Comparison of ENCODE assay signal across 2 cellular contexts in genomic region chr2:29526587-29527586, GRCh38.
TF ChIP-seq lines count a peak whose summit lies in the region.

No MANE protein-coding gene starts in this region.

TF ChIP-seq in liver, 16 proteins besides CTCF, POLR2A, EP300 and RAD21 (continued from another document):
- TF ChIP-seq, protein P1, sequence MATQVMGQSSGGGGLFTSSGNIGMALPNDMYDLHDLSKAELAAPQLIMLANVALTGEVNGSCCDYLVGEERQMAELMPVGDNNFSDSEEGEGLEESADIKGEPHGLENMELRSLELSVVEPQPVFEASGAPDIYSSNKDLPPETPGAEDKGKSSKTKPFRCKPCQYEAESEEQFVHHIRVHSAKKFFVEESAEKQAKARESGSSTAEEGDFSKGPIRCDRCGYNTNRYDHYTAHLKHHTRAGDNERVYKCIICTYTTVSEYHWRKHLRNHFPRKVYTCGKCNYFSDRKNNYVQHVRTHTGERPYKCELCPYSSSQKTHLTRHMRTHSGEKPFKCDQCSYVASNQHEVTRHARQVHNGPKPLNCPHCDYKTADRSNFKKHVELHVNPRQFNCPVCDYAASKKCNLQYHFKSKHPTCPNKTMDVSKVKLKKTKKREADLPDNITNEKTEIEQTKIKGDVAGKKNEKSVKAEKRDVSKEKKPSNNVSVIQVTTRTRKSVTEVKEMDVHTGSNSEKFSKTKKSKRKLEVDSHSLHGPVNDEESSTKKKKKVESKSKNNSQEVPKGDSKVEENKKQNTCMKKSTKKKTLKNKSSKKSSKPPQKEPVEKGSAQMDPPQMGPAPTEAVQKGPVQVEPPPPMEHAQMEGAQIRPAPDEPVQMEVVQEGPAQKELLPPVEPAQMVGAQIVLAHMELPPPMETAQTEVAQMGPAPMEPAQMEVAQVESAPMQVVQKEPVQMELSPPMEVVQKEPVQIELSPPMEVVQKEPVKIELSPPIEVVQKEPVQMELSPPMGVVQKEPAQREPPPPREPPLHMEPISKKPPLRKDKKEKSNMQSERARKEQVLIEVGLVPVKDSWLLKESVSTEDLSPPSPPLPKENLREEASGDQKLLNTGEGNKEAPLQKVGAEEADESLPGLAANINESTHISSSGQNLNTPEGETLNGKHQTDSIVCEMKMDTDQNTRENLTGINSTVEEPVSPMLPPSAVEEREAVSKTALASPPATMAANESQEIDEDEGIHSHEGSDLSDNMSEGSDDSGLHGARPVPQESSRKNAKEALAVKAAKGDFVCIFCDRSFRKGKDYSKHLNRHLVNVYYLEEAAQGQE (IDR thresholded peaks at IDR 0.05): no peak
- TF ChIP-seq, protein P2, sequence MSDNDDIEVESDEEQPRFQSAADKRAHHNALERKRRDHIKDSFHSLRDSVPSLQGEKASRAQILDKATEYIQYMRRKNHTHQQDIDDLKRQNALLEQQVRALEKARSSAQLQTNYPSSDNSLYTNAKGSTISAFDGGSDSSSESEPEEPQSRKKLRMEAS (IDR thresholded peaks at IDR 0.05): no peak
- no peak for TF ChIP-seq TAF1 (conservative IDR thresholded peaks at IDR 0.05)
- TF ChIP-seq, protein P3, sequence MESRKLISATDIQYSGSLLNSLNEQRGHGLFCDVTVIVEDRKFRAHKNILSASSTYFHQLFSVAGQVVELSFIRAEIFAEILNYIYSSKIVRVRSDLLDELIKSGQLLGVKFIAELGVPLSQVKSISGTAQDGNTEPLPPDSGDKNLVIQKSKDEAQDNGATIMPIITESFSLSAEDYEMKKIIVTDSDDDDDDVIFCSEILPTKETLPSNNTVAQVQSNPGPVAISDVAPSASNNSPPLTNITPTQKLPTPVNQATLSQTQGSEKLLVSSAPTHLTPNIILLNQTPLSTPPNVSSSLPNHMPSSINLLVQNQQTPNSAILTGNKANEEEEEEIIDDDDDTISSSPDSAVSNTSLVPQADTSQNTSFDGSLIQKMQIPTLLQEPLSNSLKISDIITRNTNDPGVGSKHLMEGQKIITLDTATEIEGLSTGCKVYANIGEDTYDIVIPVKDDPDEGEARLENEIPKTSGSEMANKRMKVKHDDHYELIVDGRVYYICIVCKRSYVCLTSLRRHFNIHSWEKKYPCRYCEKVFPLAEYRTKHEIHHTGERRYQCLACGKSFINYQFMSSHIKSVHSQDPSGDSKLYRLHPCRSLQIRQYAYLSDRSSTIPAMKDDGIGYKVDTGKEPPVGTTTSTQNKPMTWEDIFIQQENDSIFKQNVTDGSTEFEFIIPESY (IDR thresholded peaks at IDR 0.05): no peak
TF ChIP-seq in liver: peak in this region for 6.

TF ChIP-seq in HepG2, 621 proteins besides CTCF, POLR2A, EP300 and RAD21 (continued from another document):
- TF ChIP-seq ZBTB43 (CRISPR knock-in tag; conservative IDR thresholded peaks at IDR 0.05): no peak
- TF ChIP-seq PLRG1 (conservative IDR thresholded peaks at IDR 0.05): no peak
- no peak for TF ChIP-seq ZNF597 (CRISPR knock-in tag; IDR thresholded peaks at IDR 0.05)
- TF ChIP-seq DMTF1 (CRISPR knock-in tag; IDR thresholded peaks at IDR 0.05): no peak
- no peak for TF ChIP-seq ZFP90 (CRISPR knock-in tag; IDR thresholded peaks at IDR 0.05; ENCODE audit: borderline replicate concordance)
